In genomic region chr12:401235-402126, GRCh38 we compare ENCODE assay signal across 8 cellular contexts. TPM values are rescaled to one million over a fixed set of nuclear protein-coding genes. Genes with fewer than 3 reads are reported as not detected.
DNase-seq lines count a peak whose midpoint lies in the region; ATAC-seq and TF ChIP-seq lines count a peak whose summit lies in the region.

CCDC77 (plus strand) TSS chr12:401644; CDS start chr12:409384, 7,740 bp downstream.

- peak; percentile 21 for DNase-seq in 8988T
- peak; percentile 93 for DNase-seq in colonic mucosa
- DNase-seq in right lobe of liver = peak; percentile 87 to 93 (median 91)
- peak; percentile 85 to 93 (median 92) for DNase-seq in stimulated activated CD4-positive, alpha-beta T cell treated with anti-CD3 and anti-CD28 coated beads, TNF-alpha, amount 100 ng/mL, for 24 hours (ENCODE audit: low read depth in 3 of 3)
- no peak for DNase-seq in NCI-H1417 treated with DMSO at 0.1 percent for 48 hours (lab: John Stamatoyannopoulos, UW)

- H3K9me3 ChIP-seq in colonic mucosa = no peaks in the 10 kb centered on the region
- no peaks in the 10 kb centered on the region for H3K9me3 ChIP-seq in right lobe of liver

- TF ChIP-seq CTCF in VCaP (conservative IDR thresholded peaks at IDR 0.05) (no peak), colonic mucosa (IDR thresholded peaks at IDR 0.05) (no peak), right lobe of liver (IDR thresholded peaks at IDR 0.05) (peak in 3 of 4 donors; percentile 16 to 34 (median 19))

- H3K4me1 ChIP-seq in colonic mucosa = no peaks in the 10 kb centered on the region
- peaks cover 0 to 14% (median 4%) of the 10 kb centered on the region in 4 donors for H3K4me1 ChIP-seq in right lobe of liver

- H3K4me3 ChIP-seq in colonic mucosa = peak within 1 kb of the TSS; percentile 92
- peak within 1 kb of the TSS; percentile 60 to 80 (median 65) for H3K4me3 ChIP-seq in right lobe of liver

- H3K27me3 ChIP-seq in colonic mucosa (no peaks in the 10 kb centered on the region), right lobe of liver (no peaks in the 10 kb centered on the region)

- H3K36me3 ChIP-seq in colonic mucosa (no peaks in the 10 kb centered on the region), right lobe of liver (no peaks in the 10 kb centered on the region)

- H3K9ac ChIP-seq in colonic mucosa (ENCODE audit: low read depth in 2 of 2, low read length in 2 of 2) = peak within 1 kb of the TSS; percentile 72

- intact Hi-C loops in colonic mucosa (cut with DNase I) = no loop called here
- intact Hi-C loops in right lobe of liver (cut with DNase I) = no loop called here

- under 1% methylated on average over 33 of the region's 47 CpGs for WGBS in right lobe of liver (ENCODE audit: insufficient coverage, low coverage, low lambda C conversion rate, missing lambda C conversion rate)

- ATAC-seq in GM18909 (IDR thresholded peaks at IDR 0.05; ENCODE audit: poor library complexity, unreplicated experiment) (peak; percentile 98), HG03175 (IDR thresholded peaks at IDR 0.05; ENCODE audit: unreplicated experiment) (peak; percentile 97), right lobe of liver (peak; percentile 100)

- H3K27ac ChIP-seq in VCaP (peak within 1 kb of the TSS; percentile 67), colonic mucosa (peak within 1 kb of the TSS; percentile 61), right lobe of liver (peak within 1 kb of the TSS in 1 of 3 donors; percentile 30)

- TF ChIP-seq POLR2A in right lobe of liver (IDR thresholded peaks at IDR 0.05) = no peak

RNA-seq across cellular contexts. Expression of gene CCDC77, which starts in this region (rescaled TPM):
- total RNA-seq in colonic mucosa (10 to 100 TPM in 1 of 2 donors, 1 to 10 TPM in 1; 5.1 to 12.5 TPM), right lobe of liver (1 to 10 TPM; 1.9 to 3.8 (median 2.1) TPM)

Comparison
In these comparisons a context has a peak if more than half of its experiments do, and no peak if none do; other contexts are left out.
1. CTCF ChIP-seq: peak in right lobe of liver (3 of 4); none in VCaP (single experiment) and colonic mucosa (single experiment).
2. Peak in every context shown above with its lines, with median percentiles within 50 percentile points of each other: ATAC-seq.